In the genomic region with DNA sequence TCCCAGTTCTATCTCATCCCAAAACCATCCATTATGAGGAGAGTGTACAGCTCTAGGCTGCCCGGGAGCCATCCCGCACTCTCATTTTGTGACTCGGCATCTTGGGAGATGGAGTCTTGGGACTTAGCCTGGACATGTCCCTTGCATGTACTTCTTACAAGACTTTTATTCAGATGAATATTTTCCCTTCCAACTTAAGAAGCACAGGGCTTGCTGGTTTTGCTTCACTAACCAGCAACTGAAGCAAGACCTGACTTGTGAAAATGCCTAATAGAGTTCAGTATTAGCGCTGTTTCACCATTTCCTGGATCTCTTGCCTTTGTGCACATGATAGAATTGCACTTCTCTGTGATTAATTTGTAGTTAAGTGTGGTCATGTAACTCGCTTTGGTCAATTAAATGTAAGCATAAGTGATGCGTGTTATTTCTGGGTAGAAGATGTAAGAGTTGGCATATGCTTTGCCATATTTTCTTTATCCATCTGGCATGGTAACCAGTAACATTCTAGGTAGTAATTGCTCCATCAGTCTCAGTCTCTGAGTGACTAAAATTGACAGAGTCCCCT, we compare ENCODE assay signal across 9 cellular contexts. TPM values are rescaled to one million over a fixed set of nuclear protein-coding genes. Genes with fewer than 3 reads are reported as not detected.
DNase-seq lines count a peak whose midpoint lies in the region; ATAC-seq, FAIRE-seq and TF ChIP-seq lines count a peak whose summit lies in the region.
"Had no signal": no experiment of that assay in that cellular context is flagged by ENCODE, and none has a peak within 500 bp of the region (broad histone marks: within the 10 kb centered on the region; RNA-seq: fewer than 3 reads in every experiment).

No MANE protein-coding gene starts in this region.

- no peak overlapping the region; the same call in 1 of the 2 replicates for H3K9ac ChIP-seq in BLaER1

- H3K4me2 ChIP-seq in BLaER1 = peak overlapping the region; percentile 70

- H3K36me3 ChIP-seq in BLaER1 = 0 out of 2 replicates have a peak, but pooled peaks cover 4% of the 10 kb centered on the region
- H3K36me3 ChIP-seq in testis (ENCODE audit: low read depth, missing control alignments) = no peaks in the 10 kb centered on the region

- H4K20me1 ChIP-seq in BLaER1 = no peaks in the 10 kb centered on the region

- POLR2A ChIA-PET in activated B cell treated with CpG ODN at 0.5 μM for 24 hours (lab: Charles Lee) = interaction anchor here (1.1 to 2.7 kb wide), 2 partner anchors 17 to 21 kb away, joined by 5 to 10 read pairs; no protein-coding TSS in a partner anchor

- WGBS in testis, 2 donors = 91 to 96% methylated on average over 6 of the region's 6 CpGs

- H3K9me3 ChIP-seq in BLaER1 = no peaks in the 10 kb centered on the region
- no peaks in the 10 kb centered on the region for H3K9me3 ChIP-seq in testis

- ATAC-seq in GM19043 (IDR thresholded peaks at IDR 0.05; ENCODE audit: low read depth, unreplicated experiment) (peak; percentile 72), HG02884 (IDR thresholded peaks at IDR 0.05; ENCODE audit: unreplicated experiment) (peak; percentile 69), activated B cell treated with CpG ODN at 0.5 μM for 24 hours (ENCODE audit: low read depth) (peak; percentile 84), HG03521 (IDR thresholded peaks at IDR 0.05; ENCODE audit: unreplicated experiment) (no peak)

- H3K4me1 ChIP-seq in BLaER1 (peaks cover 24% of the 10 kb centered on the region), testis (no peaks in the 10 kb centered on the region)

- DNase-seq in activated B cell treated with CpG ODN at 0.5 μM for 24 hours (no peak), testis (no peak), NCI-H82 treated with DMSO at 0.1 percent for 48 hours (lab: John Stamatoyannopoulos, UW; ENCODE audit: unreplicated experiment) (no peak), HTR-8/SVneo (ENCODE audit: insufficient read length, low spot score) (no peak)
- DNase-seq: NCI-H2107 had no signal

- no peaks in the 10 kb centered on the region for H3K9me3 Mint-ChIP-seq in activated B cell treated with CpG ODN at 0.5 μM for 24 hours

- no peak overlapping the region for H3K4me3 Mint-ChIP-seq in activated B cell treated with CpG ODN at 0.5 μM for 24 hours

- H3K27ac ChIP-seq in BLaER1 (no peak overlapping the region; the same call in 1 of the 2 replicates), testis (no peak overlapping the region)

- no peak for TF ChIP-seq CTCF in activated B cell treated with CpG ODN at 0.5 μM for 24 hours (IDR thresholded peaks at IDR 0.05)
- TF ChIP-seq CTCF in testis (IDR thresholded peaks at IDR 0.05) = no peak

- H3K4me3 ChIP-seq in BLaER1 (no peak overlapping the region), testis (no peak overlapping the region)

- no peak for TF ChIP-seq POLR2A in testis (IDR thresholded peaks at IDR 0.05)

- H3K27me3 ChIP-seq in BLaER1 (no peaks in the 10 kb centered on the region), testis (no peaks in the 10 kb centered on the region)

- H3K4me1 Mint-ChIP-seq in activated B cell treated with CpG ODN at 0.5 μM for 24 hours = peaks cover 35% of the 10 kb centered on the region

- intact Hi-C loops in activated B cell treated with CpG ODN at 0.5 μM for 24 hours (cut with micrococcal nuclease) (loop anchor here (2.0 kb wide), 1 partner anchor 17 kb away; no protein-coding TSS in a partner anchor), testis (cut with DNase I; ENCODE audit: low total_unique reads) (no loop called here)

- H3K27ac Mint-ChIP-seq in activated B cell treated with CpG ODN at 0.5 μM for 24 hours = peak overlapping the region; percentile 2

- no peaks in the 10 kb centered on the region for H3K27me3 Mint-ChIP-seq in activated B cell treated with CpG ODN at 0.5 μM for 24 hours

- H3K36me3 Mint-ChIP-seq in activated B cell treated with CpG ODN at 0.5 μM for 24 hours (ENCODE audit: low read depth) = no peaks in the 10 kb centered on the region

- FAIRE-seq in HTR-8/SVneo (lab: Jason Lieb, UNC) = no peak

- CTCF ChIA-PET in activated B cell treated with CpG ODN at 0.5 μM for 24 hours (lab: Charles Lee) = no interaction called here

RNA-seq across cellular contexts. Expression of a gene that starts 55.8 kb away (rescaled TPM):
- total RNA-seq in activated B cell treated with CpG ODN at 0.5 μM for 24 hours = 2.1 and 2.8 TPM in 2 replicates
- under 1 TPM; 0.63 to 0.81 TPM for total RNA-seq in testis
- 2.4 TPM for polyA plus RNA-seq in testis (ENCODE audit: insufficient read depth, low read depth, low replicate concordance)
